In genomic region chr4:174381419-174381818, GRCh38 we compare ENCODE assay signal across 2 cellular contexts.
TF ChIP-seq lines count a peak whose summit lies in the region.

No MANE protein-coding gene starts in this region.

TF ChIP-seq in K562, 482 proteins besides CTCF, POLR2A, EP300 and RAD21 (continued from another document and continues in another):
- TF ChIP-seq BCLAF1 (IDR thresholded peaks at IDR 0.05; ENCODE audit: borderline replicate concordance in 1 of 2, control insufficient read depth in 1 of 2, low read depth in 2 of 2, low read length in 1 of 2) (no peak), DACH1 (IDR thresholded peaks at IDR 0.05; ENCODE audit: partially characterized antibody) (no peak), MEIS2 (IDR thresholded peaks at IDR 0.05; ENCODE audit: partially characterized antibody) (no peak), MCM5 (IDR thresholded peaks at IDR 0.05; ENCODE audit: low read depth) (no peak), ILF3 (IDR thresholded peaks at IDR 0.05; ENCODE audit: borderline replicate concordance) (no peak), ZNF197 (CRISPR knock-in tag; IDR thresholded peaks at IDR 0.05; ENCODE audit: low read depth) (0 out of 2 replicates have a peak, but pooled peaks have one; percentile 61), ZBTB12 (CRISPR knock-in tag; IDR thresholded peaks at IDR 0.05) (no peak), PML (IDR thresholded peaks at IDR 0.05; ENCODE audit: low read length) (no peak), SFPQ (IDR thresholded peaks at IDR 0.05; ENCODE audit: low read depth, low read length) (no peak), POU5F1 (IDR thresholded peaks at IDR 0.05; ENCODE audit: borderline replicate concordance, low read depth, low read length, partially characterized antibody) (no peak), RBM14 (IDR thresholded peaks at IDR 0.05; ENCODE audit: borderline replicate concordance, insufficient read depth, low read depth, low read length) (no peak), IRF2 (CRISPR knock-in tag; IDR thresholded peaks at IDR 0.05) (no peak), HDAC8 (tag; IDR thresholded peaks at IDR 0.05) (no peak), DIDO1 (tag; IDR thresholded peaks at IDR 0.05; ENCODE audit: low read depth) (0 out of 2 replicates have a peak, but pooled peaks have one; percentile 40), ZNF584 (CRISPR knock-in tag; IDR thresholded peaks at IDR 0.05; ENCODE audit: low read depth) (peak; percentile 52; the same call in 1 of the 2 replicates), MEF2D (tag; conservative IDR thresholded peaks at IDR 0.05; ENCODE audit: low read depth) (0 out of 2 replicates have a peak, but pooled peaks have one; percentile 53), ZBTB49 (CRISPR knock-in tag; IDR thresholded peaks at IDR 0.05; ENCODE audit: borderline replicate concordance) (no peak), POLR2G (IDR thresholded peaks at IDR 0.05; ENCODE audit: low read depth, low read length) (no peak), ATF1 (CRISPR knock-in tag; IDR thresholded peaks at IDR 0.05) (no peak), ATF1 (tag; IDR thresholded peaks at IDR 0.05) (no peak), MECOM (CRISPR knock-in tag; IDR thresholded peaks at IDR 0.05) (peak; percentile 87), ZNF436 (CRISPR knock-in tag; IDR thresholded peaks at IDR 0.05) (no peak)
- TF ChIP-seq, protein P1, sequence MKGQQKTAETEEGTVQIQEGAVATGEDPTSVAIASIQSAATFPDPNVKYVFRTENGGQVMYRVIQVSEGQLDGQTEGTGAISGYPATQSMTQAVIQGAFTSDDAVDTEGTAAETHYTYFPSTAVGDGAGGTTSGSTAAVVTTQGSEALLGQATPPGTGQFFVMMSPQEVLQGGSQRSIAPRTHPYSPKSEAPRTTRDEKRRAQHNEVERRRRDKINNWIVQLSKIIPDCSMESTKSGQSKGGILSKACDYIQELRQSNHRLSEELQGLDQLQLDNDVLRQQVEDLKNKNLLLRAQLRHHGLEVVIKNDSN (CRISPR knock-in tag; IDR thresholded peaks at IDR 0.05) = no peak

TF ChIP-seq in SK-N-SH treated with all-trans-retinoic acid at 6 μM for 48 hours, 23 proteins besides CTCF, POLR2A, EP300 and RAD21 (continued from another document):
- TF ChIP-seq POU6F1 (CRISPR knock-in tag; IDR thresholded peaks at IDR 0.05; ENCODE audit: borderline replicate concordance, low read depth) (no peak), TSHZ2 (CRISPR knock-in tag; IDR thresholded peaks at IDR 0.05) (no peak), CSRNP3 (CRISPR knock-in tag; IDR thresholded peaks at IDR 0.05) (no peak)
